ENCODE assay signal across 8 cellular contexts in the genomic region with DNA sequence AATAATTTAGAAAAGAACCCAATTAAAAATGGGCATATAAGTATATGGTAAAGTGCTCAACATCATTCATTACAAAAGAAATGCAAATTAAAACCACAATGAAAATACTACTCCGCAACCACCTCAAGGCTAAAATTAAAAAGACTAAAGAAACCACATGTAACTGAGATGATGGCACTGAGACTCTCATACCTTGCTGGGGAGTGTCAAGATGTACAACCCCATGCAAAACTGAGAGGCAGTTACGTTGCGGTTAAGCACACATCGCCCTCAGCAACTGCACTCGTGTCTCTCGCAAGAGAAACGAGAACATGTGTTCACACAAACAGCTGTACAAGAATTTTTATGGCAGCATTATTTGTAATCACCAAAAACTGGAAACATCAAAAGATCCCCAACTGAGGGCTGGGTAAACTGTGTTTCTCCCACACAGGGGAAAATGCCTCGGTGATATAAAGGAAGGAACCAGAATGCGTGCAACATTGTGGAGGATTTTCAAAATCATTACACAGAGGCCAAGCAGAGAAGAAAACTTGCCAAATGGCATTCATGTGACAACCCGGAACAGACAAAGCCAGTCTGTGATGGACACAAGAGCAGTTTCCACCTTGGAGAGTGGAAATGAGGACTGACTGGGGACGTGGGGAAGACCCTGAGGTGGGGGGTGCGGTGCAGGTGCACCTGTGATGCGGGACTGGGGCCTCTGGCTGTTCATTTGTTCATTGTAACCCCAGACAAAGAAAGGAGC.
DNase-seq lines count a peak whose midpoint lies in the region; ATAC-seq and TF ChIP-seq lines count a peak whose summit lies in the region.

No MANE protein-coding gene starts in this region.

- peak; percentile 94 to 99 for ATAC-seq in activated CD4-positive, CD25-positive, alpha-beta regulatory T cell treated with anti-CD3 and anti-CD28 coated beads, Interleukin-2, amount 50 U/mL, for 24 hours
- peak; percentile 100 for ATAC-seq in HG03039 (IDR thresholded peaks at IDR 0.05; ENCODE audit: unreplicated experiment)
- ATAC-seq in activated T-cell treated with anti-CD3 and anti-CD28 coated beads, Interleukin-2, amount 50 U/mL, for 72 hours (replicated peaks in 1 of 2), result peak; percentile 100
- ATAC-seq in stimulated activated effector memory CD8-positive, alpha-beta T cell treated with anti-CD3 and anti-CD28 coated beads, Interleukin-12 subunit alpha, Interleukin-12 subunit beta, amount 100 ng/mL, for 72 hours, result peak; percentile 99
- no peak for ATAC-seq in gastroesophageal sphincter

- TF ChIP-seq CTCF in gastroesophageal sphincter (IDR thresholded peaks at IDR 0.05), result no peak

- no peak overlapping the region for H3K27ac ChIP-seq in gastroesophageal sphincter

- H3K27me3 Mint-ChIP-seq in activated T-cell treated with anti-CD3 and anti-CD28 coated beads, Interleukin-2, amount 50 U/mL, for 72 hours (ENCODE audit: low read depth), result peaks cover 76% of the 10 kb centered on the region

- H3K36me3 ChIP-seq in gastroesophageal sphincter, result peaks cover 0 to 24% of the 10 kb centered on the region in 2 donors

- TF ChIP-seq POLR2A in gastroesophageal sphincter (IDR thresholded peaks at IDR 0.05), result no peak

- no peaks in the 10 kb centered on the region for H3K27me3 ChIP-seq in gastroesophageal sphincter

- H3K27ac Mint-ChIP-seq in activated T-cell treated with anti-CD3 and anti-CD28 coated beads, Interleukin-2, amount 50 U/mL, for 72 hours, result peak overlapping the region; percentile 38
- H3K27ac Mint-ChIP-seq in stimulated activated effector memory CD8-positive, alpha-beta T cell treated with anti-CD3 and anti-CD28 coated beads, Interleukin-12 subunit alpha, Interleukin-12 subunit beta, amount 100 ng/mL, for 72 hours, result no peak overlapping the region

- peaks cover 0 to 2% of the 10 kb centered on the region in 2 donors for H3K9me3 Mint-ChIP-seq in activated T-cell treated with anti-CD3 and anti-CD28 coated beads, Interleukin-2, amount 50 U/mL, for 72 hours
- peaks cover 3% of the 10 kb centered on the region for H3K9me3 Mint-ChIP-seq in stimulated activated effector memory CD8-positive, alpha-beta T cell treated with anti-CD3 and anti-CD28 coated beads, Interleukin-12 subunit alpha, Interleukin-12 subunit beta, amount 100 ng/mL, for 72 hours

- WGBS in gastroesophageal sphincter (ENCODE audit: low coverage in 1 of 2), 2 donors, result 96 to 98% methylated on average over 6 to 13 of the region's 13 CpGs

- H3K9me3 ChIP-seq in gastroesophageal sphincter, result peaks cover 0 to 1% (median 0%) of the 10 kb centered on the region in 3 donors

- TF ChIP-seq EP300 in gastroesophageal sphincter (IDR thresholded peaks at IDR 0.05), result no peak

- H3K4me3 ChIP-seq in gastroesophageal sphincter, result no peak overlapping the region

- DNase-seq in activated CD4-positive, CD25-positive, alpha-beta regulatory T cell (lab: John Stamatoyannopoulos, UW), result no peak
- DNase-seq in activated T-cell treated with anti-CD3 and anti-CD28 coated beads, Interleukin-2, amount 50 U/mL, for 72 hours, result peak; percentile 57 to 72
- DNase-seq in stimulated activated effector memory CD8-positive, alpha-beta T cell treated with anti-CD3 and anti-CD28 coated beads, Interleukin-12 subunit alpha, Interleukin-12 subunit beta, amount 100 ng/mL, for 72 hours (ENCODE audit: low spot score in 2 of 2), result peak in 1 of 2 donors; percentile 61
- DNase-seq in NCI-H69 (lab: John Stamatoyannopoulos, UW), result no peak
- DNase-seq in middle frontal gyrus (ENCODE audit: extremely low spot score, low spot score), result no peak

- H3K4me3 Mint-ChIP-seq in activated T-cell treated with anti-CD3 and anti-CD28 coated beads, Interleukin-2, amount 50 U/mL, for 72 hours, result peak overlapping the region; percentile 27 to 63
- no peak overlapping the region for H3K4me3 Mint-ChIP-seq in stimulated activated effector memory CD8-positive, alpha-beta T cell treated with anti-CD3 and anti-CD28 coated beads, Interleukin-12 subunit alpha, Interleukin-12 subunit beta, amount 100 ng/mL, for 72 hours

- peaks cover 2 to 20% of the 10 kb centered on the region in 2 donors for H3K36me3 Mint-ChIP-seq in activated T-cell treated with anti-CD3 and anti-CD28 coated beads, Interleukin-2, amount 50 U/mL, for 72 hours (ENCODE audit: insufficient read depth in 2 of 2)
- H3K36me3 Mint-ChIP-seq in stimulated activated effector memory CD8-positive, alpha-beta T cell treated with anti-CD3 and anti-CD28 coated beads, Interleukin-12 subunit alpha, Interleukin-12 subunit beta, amount 100 ng/mL, for 72 hours, result no peaks in the 10 kb centered on the region

- peaks cover 22% of the 10 kb centered on the region for H3K4me1 Mint-ChIP-seq in activated T-cell treated with anti-CD3 and anti-CD28 coated beads, Interleukin-2, amount 50 U/mL, for 72 hours (ENCODE audit: low read depth)
- peaks cover 15% of the 10 kb centered on the region for H3K4me1 Mint-ChIP-seq in stimulated activated effector memory CD8-positive, alpha-beta T cell treated with anti-CD3 and anti-CD28 coated beads, Interleukin-12 subunit alpha, Interleukin-12 subunit beta, amount 100 ng/mL, for 72 hours

- H3K4me1 ChIP-seq in gastroesophageal sphincter, result no peaks in the 10 kb centered on the region

Comparison
In these comparisons a context has a peak if more than half of its experiments do, and no peak if none do; other contexts are left out.
1. DNase-seq: peak in activated T-cell treated with anti-CD3 and anti-CD28 coated beads, Interleukin-2, amount 50 U/mL, for 72 hours (2 of 2); none in activated CD4-positive, CD25-positive, alpha-beta regulatory T cell (0 of 4), NCI-H69 (single experiment) and middle frontal gyrus (single experiment).